In genomic region chr10:34624323-34625153, GRCh38 we compare ENCODE assay signal across 13 cellular contexts.
"Had no signal": no experiment of that assay in that cellular context is flagged by ENCODE, and none has a peak within 500 bp of the region (broad histone marks: within the 10 kb centered on the region; RNA-seq: fewer than 3 reads in every experiment).

No MANE protein-coding gene starts in this region.

- ATAC-seq: activated CD8-positive, alpha-beta T cell treated with anti-CD3 and anti-CD28 coated beads for 36 hours; natural killer cell had no signal

- DNase-seq: activated CD4-positive, alpha-beta T cell treated with anti-CD3 and anti-CD28 coated beads for 48 hours; activated CD8-positive, alpha-beta T cell treated with anti-CD3 and anti-CD28 coated beads for 36 hours; activated effector memory CD4-positive, alpha-beta T cell treated with Interleukin-2 at 50 U/mL for 16 hours; activated naive CD4-positive, alpha-beta T cell treated with anti-CD3 and anti-CD28 coated beads, Interleukin-2, amount 50 U/mL, for 16 hours; activated T-cell treated with anti-CD3 and anti-CD28 coated beads, Interleukin-2, amount 50 U/mL, for 4 hours; caudate nucleus; left ventricle myocardium inferior; natural killer cell; stimulated activated CD4-positive, alpha-beta T cell treated with anti-CD3 and anti-CD28 coated beads, Interleukin-1b, Interleukin-23, amount 100 ng/mL, for 48 hours; T-helper 2 cell had no signal

- H3K27ac Mint-ChIP-seq: activated CD8-positive, alpha-beta T cell treated with anti-CD3 and anti-CD28 coated beads for 36 hours; memory B cell; natural killer cell had no signal

- H3K9me3 Mint-ChIP-seq: activated CD8-positive, alpha-beta T cell treated with anti-CD3 and anti-CD28 coated beads for 36 hours; activated T-cell treated with anti-CD3 and anti-CD28 coated beads, Interleukin-2, amount 50 U/mL, for 4 hours; memory B cell; natural killer cell had no signal

- H3K27ac ChIP-seq: left ventricle myocardium inferior, tibial nerve, vagina had no signal

- H3K36me3 ChIP-seq: left ventricle myocardium inferior, tibial nerve, vagina had no signal

- H3K4me3 Mint-ChIP-seq: activated CD8-positive, alpha-beta T cell treated with anti-CD3 and anti-CD28 coated beads for 36 hours; activated T-cell treated with anti-CD3 and anti-CD28 coated beads, Interleukin-2, amount 50 U/mL, for 4 hours; memory B cell; natural killer cell had no signal

- H3K27me3 ChIP-seq: tibial nerve, vagina had no signal

- H3K27me3 Mint-ChIP-seq: activated CD8-positive, alpha-beta T cell treated with anti-CD3 and anti-CD28 coated beads for 36 hours had no signal

- H3K4me1 Mint-ChIP-seq: memory B cell, natural killer cell had no signal

- H3K4me3 ChIP-seq: left ventricle myocardium inferior, tibial nerve, vagina had no signal

- H3K9me3 ChIP-seq: left ventricle myocardium inferior, tibial nerve, vagina had no signal

- H3K36me3 Mint-ChIP-seq: memory B cell, natural killer cell had no signal
